8 cellular contexts compared by ENCODE assay signal in genomic region chr12:6944381-6945186, GRCh38. TPM values are rescaled to one million over a fixed set of nuclear protein-coding genes. Genes with fewer than 3 reads are reported as not detected.
A peak's percentile ranks its signal among the peaks of the same experiment; 100 is the strongest.
DNase-seq lines count a peak whose midpoint lies in the region; ATAC-seq and TF ChIP-seq lines count a peak whose summit lies in the region.

No MANE protein-coding gene starts in this region.

- H3K4me1 Mint-ChIP-seq in activated CD4-positive, alpha-beta memory T cell treated with anti-CD3 and anti-CD28 coated beads, Interleukin-2, amount 10 ng/mL, durations not matched to agents 7 days and 5 days: peaks cover 59% of the 10 kb centered on the region

- intact Hi-C loops in lower lobe of right lung (cut with DNase I): no loop called here

- peak overlapping the region; percentile 71 for H3K4me3 ChIP-seq in ectodermal cell (ENCODE audit: insufficient read depth, low read depth, low read length)
- H3K4me3 ChIP-seq in lower lobe of right lung: peak overlapping the region; percentile 82

- H3K36me3 ChIP-seq in ectodermal cell (ENCODE audit: control insufficient read depth, insufficient read depth, low read length): peaks cover 12% of the 10 kb centered on the region
- H3K36me3 ChIP-seq in lower lobe of right lung: peaks cover 36% of the 10 kb centered on the region

- ATAC-seq in GM19395 (IDR thresholded peaks at IDR 0.05; ENCODE audit: unreplicated experiment) (peak; percentile 41), lower lobe of right lung (peak; percentile 82 to 85)

- WGBS in ectodermal cell, 2 experiments: 4 to 5% methylated on average over 48 of the region's 48 CpGs

- no peaks in the 10 kb centered on the region for H3K9me3 Mint-ChIP-seq in activated CD4-positive, alpha-beta memory T cell treated with anti-CD3 and anti-CD28 coated beads, Interleukin-2, amount 10 ng/mL, durations not matched to agents 7 days and 5 days

- H3K9me3 ChIP-seq in ectodermal cell (ENCODE audit: control insufficient read depth, low read length) (no peaks in the 10 kb centered on the region), lower lobe of right lung (no peaks in the 10 kb centered on the region)

- peak; percentile 92 for DNase-seq in HK-2 (ENCODE audit: unreplicated experiment)
- DNase-seq in NCI-H774 (lab: John Stamatoyannopoulos, UW): peak; percentile 95
- DNase-seq in activated CD4-positive, alpha-beta memory T cell treated with anti-CD3 and anti-CD28 coated beads, Interleukin-2, amount 10 ng/mL, durations not matched to agents 7 days and 5 days: peak; percentile 91
- DNase-seq in lower lobe of right lung: peak; percentile 95
- DNase-seq in stimulated activated CD4-positive, alpha-beta T cell treated with anti-CD3 and anti-CD28 coated beads, Interleukin-4, amount 100 ng/mL, for 48 hours (ENCODE audit: low read depth in 2 of 2): peak; percentile 74 to 84

- H3K27ac ChIP-seq in C4-2B (peak overlapping the region; percentile 96), ectodermal cell (ENCODE audit: insufficient read depth, low read depth, low read length, poor library complexity, severe bottlenecking) (peak overlapping the region; percentile 100), lower lobe of right lung (peak overlapping the region; percentile 99)

- peak overlapping the region; percentile 93 for H3K27ac Mint-ChIP-seq in activated CD4-positive, alpha-beta memory T cell treated with anti-CD3 and anti-CD28 coated beads, Interleukin-2, amount 10 ng/mL, durations not matched to agents 7 days and 5 days

- no peaks in the 10 kb centered on the region for H3K27me3 ChIP-seq in ectodermal cell (ENCODE audit: control insufficient read depth, insufficient read depth, low read length, poor library complexity, severe bottlenecking)
- no peaks in the 10 kb centered on the region for H3K27me3 ChIP-seq in lower lobe of right lung (ENCODE audit: low read depth)

- no peaks in the 10 kb centered on the region for H3K27me3 Mint-ChIP-seq in activated CD4-positive, alpha-beta memory T cell treated with anti-CD3 and anti-CD28 coated beads, Interleukin-2, amount 10 ng/mL, durations not matched to agents 7 days and 5 days

- peaks cover 3% of the 10 kb centered on the region for H3K36me3 Mint-ChIP-seq in activated CD4-positive, alpha-beta memory T cell treated with anti-CD3 and anti-CD28 coated beads, Interleukin-2, amount 10 ng/mL, durations not matched to agents 7 days and 5 days (ENCODE audit: low read depth)

- TF ChIP-seq CTCF in C4-2B (conservative IDR thresholded peaks at IDR 0.05): peak; percentile 95
- peak; percentile 93 for TF ChIP-seq CTCF in lower lobe of right lung (IDR thresholded peaks at IDR 0.05)

- CTCF ChIA-PET in activated CD4-positive, alpha-beta memory T cell treated with anti-CD3 and anti-CD28 coated beads, Interleukin-2, amount 10 ng/mL, durations not matched to agents 7 days and 5 days (lab: Charles Lee): interaction anchor here (0.6 to 11.2 kb wide), 25 partner anchors 8 to 255 kb away, joined by 3 to 465 read pairs (median 4); partner anchors contain the start of genes C1R, C1RL, CDCA3 and LPCAT3

- POLR2A ChIA-PET in activated CD4-positive, alpha-beta memory T cell treated with anti-CD3 and anti-CD28 coated beads, Interleukin-2, amount 10 ng/mL, durations not matched to agents 7 days and 5 days (lab: Charles Lee): interaction anchor here (0.6 to 11.8 kb wide), 57 partner anchors 8 to 1015 kb away, joined by 3 to 1188 read pairs (median 5); partner anchors contain the start of genes ATN1, C1RL, CD4 and CDCA3

- H3K4me1 ChIP-seq in ectodermal cell (ENCODE audit: control insufficient read depth, insufficient read depth, low read length): peaks cover 18% of the 10 kb centered on the region
- peaks cover 47% of the 10 kb centered on the region for H3K4me1 ChIP-seq in lower lobe of right lung

- peak overlapping the region; percentile 86 for H3K4me3 Mint-ChIP-seq in activated CD4-positive, alpha-beta memory T cell treated with anti-CD3 and anti-CD28 coated beads, Interleukin-2, amount 10 ng/mL, durations not matched to agents 7 days and 5 days

RNA-seq across cellular contexts. Expression of gene C12orf57, which starts 0.8 kb away (rescaled TPM):
- 100 to 1,000 TPM; 141 TPM for total RNA-seq in activated CD4-positive, alpha-beta memory T cell treated with anti-CD3 and anti-CD28 coated beads, Interleukin-2, amount 10 ng/mL, durations not matched to agents 7 days and 5 days
- 290 TPM for polyA plus RNA-seq in ectodermal cell (2013, experiment 1 of 4)
- 288 TPM for polyA plus RNA-seq in ectodermal cell (2013, experiment 2 of 4)
- 271 TPM for polyA plus RNA-seq in ectodermal cell (2013, experiment 3 of 4)
- polyA plus RNA-seq in ectodermal cell (2013, experiment 4 of 4): 291 TPM
- total RNA-seq in lower lobe of right lung: 181 TPM

RNA-seq across cellular contexts. Expression of gene RNU7-1, which starts 1.0 kb away (rescaled TPM):
- total RNA-seq in activated CD4-positive, alpha-beta memory T cell treated with anti-CD3 and anti-CD28 coated beads, Interleukin-2, amount 10 ng/mL, durations not matched to agents 7 days and 5 days: not detected
- not detected for polyA plus RNA-seq in ectodermal cell (2013, experiment 1 of 4)
- not detected for polyA plus RNA-seq in ectodermal cell (2013, experiment 2 of 4)
- polyA plus RNA-seq in ectodermal cell (2013, experiment 3 of 4): not detected
- not detected for polyA plus RNA-seq in ectodermal cell (2013, experiment 4 of 4)
- total RNA-seq in lower lobe of right lung: not detected

RNA-seq across cellular contexts. Expression of gene PTPN6, which starts 6.6 kb away (rescaled TPM):
- 100 to 1,000 TPM; 295 to 299 TPM for total RNA-seq in activated CD4-positive, alpha-beta memory T cell treated with anti-CD3 and anti-CD28 coated beads, Interleukin-2, amount 10 ng/mL, durations not matched to agents 7 days and 5 days
- 2.0 TPM for polyA plus RNA-seq in ectodermal cell (2013, experiment 1 of 4)
- 2.1 TPM for polyA plus RNA-seq in ectodermal cell (2013, experiment 2 of 4)
- 2.7 TPM for polyA plus RNA-seq in ectodermal cell (2013, experiment 3 of 4)
- polyA plus RNA-seq in ectodermal cell (2013, experiment 4 of 4): 2.5 TPM
- total RNA-seq in lower lobe of right lung: 209 TPM

RNA-seq across cellular contexts. Expression of gene ATN1, which starts 16.8 kb away (rescaled TPM):
- 10 to 100 TPM; 33.9 to 34.6 TPM for total RNA-seq in activated CD4-positive, alpha-beta memory T cell treated with anti-CD3 and anti-CD28 coated beads, Interleukin-2, amount 10 ng/mL, durations not matched to agents 7 days and 5 days
- 138 TPM for polyA plus RNA-seq in ectodermal cell (2013, experiment 1 of 4)
- polyA plus RNA-seq in ectodermal cell (2013, experiment 2 of 4): 139 TPM
- polyA plus RNA-seq in ectodermal cell (2013, experiment 3 of 4): 126 TPM
- 147 TPM for polyA plus RNA-seq in ectodermal cell (2013, experiment 4 of 4)
- total RNA-seq in lower lobe of right lung: 123 TPM

RNA-seq across cellular contexts. Expression of gene PHB2, which starts 25.9 kb away (rescaled TPM):
- 100 to 1,000 TPM; 194 to 196 TPM for total RNA-seq in activated CD4-positive, alpha-beta memory T cell treated with anti-CD3 and anti-CD28 coated beads, Interleukin-2, amount 10 ng/mL, durations not matched to agents 7 days and 5 days
- 272 TPM for polyA plus RNA-seq in ectodermal cell (2013, experiment 1 of 4)
- 264 TPM for polyA plus RNA-seq in ectodermal cell (2013, experiment 2 of 4)
- 236 TPM for polyA plus RNA-seq in ectodermal cell (2013, experiment 3 of 4)
- polyA plus RNA-seq in ectodermal cell (2013, experiment 4 of 4): 262 TPM
- total RNA-seq in lower lobe of right lung: 138 TPM

Comparison
In these comparisons a context has a peak if more than half of its experiments do, and no peak if none do; other contexts are left out.
1. Peak in every context shown above with its lines: DNase-seq, ATAC-seq, H3K4me3 ChIP-seq and H3K27ac ChIP-seq.